In genomic region chr3:34198309-34198708, GRCh38 we compare ENCODE assay signal across 14 cellular contexts.
DNase-seq lines count a peak whose midpoint lies in the region; ATAC-seq and TF ChIP-seq lines count a peak whose summit lies in the region.
"Had no signal": no experiment of that assay in that cellular context is flagged by ENCODE, and none has a peak within 500 bp of the region (broad histone marks: within the 10 kb centered on the region; RNA-seq: fewer than 3 reads in every experiment).

No MANE protein-coding gene starts in this region.

- H3K4me1 ChIP-seq in heart right ventricle (no peaks in the 10 kb centered on the region), esophagus muscularis mucosa (peaks cover 0 to 12% (median 2%) of the 10 kb centered on the region in 4 donors)
- H3K4me1 ChIP-seq: parathyroid adenoma had no signal

- intact Hi-C loops in Right ventricle myocardium inferior (cut with DNase I): no loop called here
- intact Hi-C loops in heart right ventricle (cut with DNase I): no loop called here
- intact Hi-C loops in esophagus muscularis mucosa (cut with DNase I): no loop called here

- H3K27me3 ChIP-seq in heart right ventricle (no peaks in the 10 kb centered on the region), esophagus muscularis mucosa (no peaks in the 10 kb centered on the region)

- no peak for DNase-seq in Right ventricle myocardium inferior (ENCODE audit: missing footprints)
- no peak for DNase-seq in heart right ventricle
- no peak for DNase-seq in stimulated activated naive B cell treated with anti-CD40 and anti-IgM and Interleukin-4, amounts not matched to agents 10 μg/mL and 1 μg/mL and 100 μg/mL, for 72 hours
- DNase-seq in anterior cingulate cortex (lab: John Stamatoyannopoulos, UW): no peak
- no peak for DNase-seq in esophagus muscularis mucosa (ENCODE audit: extremely low spot score)
- DNase-seq: activated naive CD8-positive, alpha-beta T cell treated with anti-CD3 and anti-CD28 coated beads, Interleukin-2, amount 10 ng/mL, durations not matched to agents 7 days and 5 days; COR-L47; islet precursor cell; NCI-H2171 treated with DMSO at 0.1 percent for 48 hours had no signal

- H3K27me3 Mint-ChIP-seq in stimulated activated naive B cell treated with anti-CD40 and anti-IgM and Interleukin-4, amounts not matched to agents 10 μg/mL and 1 μg/mL and 100 μg/mL, for 72 hours: no peaks in the 10 kb centered on the region

- H3K27ac ChIP-seq in heart right ventricle (no peak overlapping the region), esophagus muscularis mucosa (replicated peaks in 1 of 4) (no peak overlapping the region)
- H3K27ac ChIP-seq: parathyroid adenoma, thoracic aorta had no signal

- H3K36me3 Mint-ChIP-seq in stimulated activated naive B cell treated with anti-CD40 and anti-IgM and Interleukin-4, amounts not matched to agents 10 μg/mL and 1 μg/mL and 100 μg/mL, for 72 hours: peaks cover 0 to 2% of the 10 kb centered on the region in 2 donors
- H3K36me3 Mint-ChIP-seq: activated naive CD8-positive, alpha-beta T cell treated with anti-CD3 and anti-CD28 coated beads, Interleukin-2, amount 10 ng/mL, durations not matched to agents 7 days and 5 days had no signal

- ATAC-seq in Right ventricle myocardium inferior (peak; percentile 20), heart right ventricle (no peak), GM21723 (IDR thresholded peaks at IDR 0.05; ENCODE audit: unreplicated experiment) (peak; percentile 64), HG03432 (IDR thresholded peaks at IDR 0.05; ENCODE audit: unreplicated experiment) (peak; percentile 48), HG02610 (IDR thresholded peaks at IDR 0.05; ENCODE audit: unreplicated experiment) (no peak)
- ATAC-seq in stimulated activated naive B cell treated with anti-CD40 and anti-IgM and Interleukin-4, amounts not matched to agents 10 μg/mL and 1 μg/mL and 100 μg/mL, for 72 hours (replicated peaks): peak; percentile 54 to 55

- H3K36me3 ChIP-seq in heart right ventricle (no peaks in the 10 kb centered on the region), esophagus muscularis mucosa (no peaks in the 10 kb centered on the region)
- H3K36me3 ChIP-seq: thoracic aorta had no signal

- peaks cover 30 to 52% of the 10 kb centered on the region in 2 donors for H3K4me1 Mint-ChIP-seq in stimulated activated naive B cell treated with anti-CD40 and anti-IgM and Interleukin-4, amounts not matched to agents 10 μg/mL and 1 μg/mL and 100 μg/mL, for 72 hours
- H3K4me1 Mint-ChIP-seq: activated naive CD8-positive, alpha-beta T cell treated with anti-CD3 and anti-CD28 coated beads, Interleukin-2, amount 10 ng/mL, durations not matched to agents 7 days and 5 days had no signal

- TF ChIP-seq EP300 in esophagus muscularis mucosa (IDR thresholded peaks at IDR 0.05): no peak

- TF ChIP-seq POLR2A in esophagus muscularis mucosa (IDR thresholded peaks at IDR 0.05; ENCODE audit: low read depth): no peak

- no peak for TF ChIP-seq CTCF in heart right ventricle (IDR thresholded peaks at IDR 0.05)
- no peak for TF ChIP-seq CTCF in esophagus muscularis mucosa (IDR thresholded peaks at IDR 0.05)

- H3K4me3 ChIP-seq in heart right ventricle (no peak overlapping the region), esophagus muscularis mucosa (no peak overlapping the region)
- H3K4me3 ChIP-seq: thoracic aorta had no signal

- H3K9me3 ChIP-seq in heart right ventricle (no peaks in the 10 kb centered on the region), esophagus muscularis mucosa (no peaks in the 10 kb centered on the region)
- H3K9me3 ChIP-seq: thoracic aorta had no signal

- H3K9me3 Mint-ChIP-seq in stimulated activated naive B cell treated with anti-CD40 and anti-IgM and Interleukin-4, amounts not matched to agents 10 μg/mL and 1 μg/mL and 100 μg/mL, for 72 hours: peaks cover 0 to 2% of the 10 kb centered on the region in 2 donors
- H3K9me3 Mint-ChIP-seq: activated naive CD8-positive, alpha-beta T cell treated with anti-CD3 and anti-CD28 coated beads, Interleukin-2, amount 10 ng/mL, durations not matched to agents 7 days and 5 days had no signal

- WGBS in heart right ventricle, 2 donors: 73 to 81% methylated on average over 1 of the region's 1 CpG
- WGBS in esophagus muscularis mucosa: 68% methylated on average over 1 of the region's 1 CpG

- peak overlapping the region; percentile 62 for H3K27ac Mint-ChIP-seq in stimulated activated naive B cell treated with anti-CD40 and anti-IgM and Interleukin-4, amounts not matched to agents 10 μg/mL and 1 μg/mL and 100 μg/mL, for 72 hours
- H3K27ac Mint-ChIP-seq: activated naive CD8-positive, alpha-beta T cell treated with anti-CD3 and anti-CD28 coated beads, Interleukin-2, amount 10 ng/mL, durations not matched to agents 7 days and 5 days had no signal

- H3K4me3 Mint-ChIP-seq in stimulated activated naive B cell treated with anti-CD40 and anti-IgM and Interleukin-4, amounts not matched to agents 10 μg/mL and 1 μg/mL and 100 μg/mL, for 72 hours: no peak overlapping the region
- H3K4me3 Mint-ChIP-seq: activated naive CD8-positive, alpha-beta T cell treated with anti-CD3 and anti-CD28 coated beads, Interleukin-2, amount 10 ng/mL, durations not matched to agents 7 days and 5 days had no signal

Comparison
In these comparisons a context has a peak if more than half of its experiments do, and no peak if none do; other contexts are left out.
1. ATAC-seq: peak in Right ventricle myocardium inferior (single experiment), GM21723 (single experiment), HG03432 (single experiment) and stimulated activated naive B cell treated with anti-CD40 and anti-IgM and Interleukin-4, amounts not matched to agents 10 μg/mL and 1 μg/mL and 100 μg/mL, for 72 hours (2 of 2); none in heart right ventricle (0 of 8) and HG02610 (single experiment).